ENCODE assay signal across 13 cellular contexts in genomic region chr1:47752048-47752451, GRCh38.
DNase-seq lines count a peak whose midpoint lies in the region; ATAC-seq, FAIRE-seq and TF ChIP-seq lines count a peak whose summit lies in the region.
"Had no signal": no experiment of that assay in that cellular context is flagged by ENCODE, and none has a peak within 500 bp of the region (broad histone marks: within the 10 kb centered on the region; RNA-seq: fewer than 3 reads in every experiment).

No MANE protein-coding gene starts in this region.

- H3K18ac ChIP-seq in IMR-90 (ENCODE audit: low read depth, low read length), result no peak overlapping the region

- no peak overlapping the region for H4K5ac ChIP-seq in IMR-90 (ENCODE audit: low read depth, low read length)

- no peaks in the 10 kb centered on the region for H3K9me1 ChIP-seq in IMR-90 (ENCODE audit: insufficient read depth, low read length)
- H3K9me1 ChIP-seq in endothelial cell of umbilical vein (replicated peaks; ENCODE audit: control insufficient read depth, extremely low read depth, insufficient read depth, low read length), result no peaks in the 10 kb centered on the region

- H2AFZ ChIP-seq in IMR-90 (replicated peaks; ENCODE audit: low read length, poor library complexity) (peak overlapping the region; percentile 44), endothelial cell of umbilical vein (ENCODE audit: low read depth, low read length) (peak overlapping the region; percentile 28)

- H3K79me2 ChIP-seq in endothelial cell of umbilical vein (ENCODE audit: control insufficient read depth, insufficient read depth, low read length), result no peaks in the 10 kb centered on the region

- CTCF ChIA-PET in IMR-90 (lab: Yijun Ruan, JAX) (no interaction called here), endothelial cell of umbilical vein (lab: Charles Lee) (interaction anchor here (0.6 to 2.2 kb wide), 2 partner anchors 25 to 316 kb away, joined by 3 to 16 read pairs; no protein-coding TSS in a partner anchor)

- H3K9me3 ChIP-seq in IMR-90 (ENCODE audit: control insufficient read depth, insufficient read depth, low read length), result no peaks in the 10 kb centered on the region
- H3K9me3 ChIP-seq in endothelial cell of umbilical vein (replicated peaks; ENCODE audit: control insufficient read depth, insufficient read depth, low read length), result no peaks in the 10 kb centered on the region
- H3K9me3 ChIP-seq in stomach smooth muscle (ENCODE audit: control insufficient read depth in 2 of 2, low read length in 2 of 2), result no peaks in the 10 kb centered on the region
- H3K9me3 ChIP-seq: BLaER1 had no signal

- H4K8ac ChIP-seq in IMR-90 (ENCODE audit: low read depth in 2 of 2, low read length in 2 of 2), result no peak overlapping the region

- H3K4me3 ChIP-seq in IMR-90 (ENCODE audit: insufficient read depth, low read depth, low read length) (no peak overlapping the region), endothelial cell of umbilical vein (replicated peaks in 1 of 3; ENCODE audit: insufficient read depth in 1 of 3, low read depth in 1 of 3, low read length in 3 of 3) (no peak overlapping the region), stomach smooth muscle (ENCODE audit: low read length in 2 of 2) (peak overlapping the region in 1 of 2 donors; percentile 40)
- H3K4me3 ChIP-seq: BLaER1 had no signal

- POLR2A ChIA-PET in IMR-90 (lab: Charles Lee; ENCODE audit: unreplicated experiment) (no interaction called here), endothelial cell of umbilical vein (lab: Charles Lee) (no interaction called here)

- no peak overlapping the region for H3K56ac ChIP-seq in IMR-90 (ENCODE audit: extremely low read depth, insufficient read depth, low read length)

- no peaks in the 10 kb centered on the region for H3K4me1 ChIP-seq in IMR-90 (ENCODE audit: control insufficient read depth, insufficient read depth, low read length)
- H3K4me1 ChIP-seq in endothelial cell of umbilical vein (ENCODE audit: control insufficient read depth, extremely low read depth, insufficient read depth, low read length), result no peaks in the 10 kb centered on the region
- H3K4me1 ChIP-seq in stomach smooth muscle (ENCODE audit: control insufficient read depth, insufficient read depth, low read length), result peaks cover 15% of the 10 kb centered on the region
- H3K4me1 ChIP-seq: BLaER1 had no signal

- no peak for TF ChIP-seq CTCF in IMR-90 (conservative IDR thresholded peaks at IDR 0.05; ENCODE audit: low read depth, low read length)
- no peak for TF ChIP-seq CTCF in endothelial cell of umbilical vein (IDR thresholded peaks at IDR 0.05; ENCODE audit: extremely low read depth in 1 of 2, insufficient read depth in 1 of 2, low read depth in 1 of 2, low read length in 2 of 2)

- no peak overlapping the region for H3K4ac ChIP-seq in IMR-90 (ENCODE audit: low read depth, low read length)

- in situ Hi-C loops in IMR-90 (cut with MboI; ENCODE audit: low sequenced_read_pairs), result no loop called here

- ATAC-seq in IMR-90 (ENCODE audit: low read depth), result peak; percentile 74
- ATAC-seq in activated naive CD8-positive, alpha-beta T cell treated with anti-CD3 and anti-CD28 coated beads, Interleukin-2, amount 50 U/mL, for 24 hours, result no peak

- no peaks in the 10 kb centered on the region for H3K9me3 Mint-ChIP-seq in activated naive CD8-positive, alpha-beta T cell treated with anti-CD3 and anti-CD28 coated beads, Interleukin-2, amount 50 U/mL, for 24 hours
- H3K9me3 Mint-ChIP-seq: activated CD4-positive, alpha-beta memory T cell treated with anti-CD3 and anti-CD28 coated beads for 36 hours had no signal

- H2BK5ac ChIP-seq in IMR-90 (ENCODE audit: low read depth, low read length, poor library complexity, severe bottlenecking), result no peak overlapping the region

- H3K36me3 Mint-ChIP-seq in activated naive CD8-positive, alpha-beta T cell treated with anti-CD3 and anti-CD28 coated beads, Interleukin-2, amount 50 U/mL, for 24 hours (ENCODE audit: low read depth), result no peaks in the 10 kb centered on the region
- H3K36me3 Mint-ChIP-seq: activated CD4-positive, alpha-beta memory T cell treated with anti-CD3 and anti-CD28 coated beads for 36 hours had no signal

- H3K27ac Mint-ChIP-seq in activated naive CD8-positive, alpha-beta T cell treated with anti-CD3 and anti-CD28 coated beads, Interleukin-2, amount 50 U/mL, for 24 hours, result no peak overlapping the region
- H3K27ac Mint-ChIP-seq: activated CD4-positive, alpha-beta memory T cell treated with anti-CD3 and anti-CD28 coated beads for 36 hours had no signal

- H3K4me1 Mint-ChIP-seq in activated naive CD8-positive, alpha-beta T cell treated with anti-CD3 and anti-CD28 coated beads, Interleukin-2, amount 50 U/mL, for 24 hours, result no peaks in the 10 kb centered on the region

- H3K27ac ChIP-seq in IMR-90 (ENCODE audit: insufficient read depth, low read length) (no peak overlapping the region), endothelial cell of umbilical vein (ENCODE audit: insufficient read depth, low read depth, low read length) (no peak overlapping the region), stomach smooth muscle (ENCODE audit: low read length) (peak overlapping the region; percentile 31)
- H3K27ac ChIP-seq: BLaER1 had no signal

- H3K27me3 Mint-ChIP-seq in activated naive CD8-positive, alpha-beta T cell treated with anti-CD3 and anti-CD28 coated beads, Interleukin-2, amount 50 U/mL, for 24 hours, result peaks cover 8% of the 10 kb centered on the region

- H4K91ac ChIP-seq in IMR-90 (ENCODE audit: insufficient read depth, low read depth, low read length), result no peak overlapping the region

- intact Hi-C loops in IMR-90 (cut with micrococcal nuclease) (no loop called here), endothelial cell of umbilical vein (cut with micrococcal nuclease) (loop anchor here (5.0 kb wide), 1 partner anchor 450 kb away; no protein-coding TSS in a partner anchor)

- H3K36me3 ChIP-seq in IMR-90 (ENCODE audit: control insufficient read depth, insufficient read depth, low read length) (no peaks in the 10 kb centered on the region), endothelial cell of umbilical vein (ENCODE audit: control insufficient read depth in 2 of 2, extremely low read depth in 1 of 2, insufficient read depth in 2 of 2, low read length in 2 of 2) (no peaks in the 10 kb centered on the region), stomach smooth muscle (ENCODE audit: control insufficient read depth in 2 of 2, insufficient read depth in 2 of 2, low read length in 2 of 2) (no peaks in the 10 kb centered on the region)
- H3K36me3 ChIP-seq: BLaER1 had no signal

- no peaks in the 10 kb centered on the region; the same call in 1 of the 2 replicates for H3K27me3 ChIP-seq in IMR-90 (ENCODE audit: control insufficient read depth, insufficient read depth, low read length)
- H3K27me3 ChIP-seq in endothelial cell of umbilical vein (ENCODE audit: control insufficient read depth in 2 of 2, insufficient read depth in 2 of 2, low read length in 2 of 2), result no peaks in the 10 kb centered on the region
- no peaks in the 10 kb centered on the region for H3K27me3 ChIP-seq in stomach smooth muscle (ENCODE audit: control insufficient read depth in 1 of 2, insufficient read depth in 2 of 2, low read length in 2 of 2)
- H3K27me3 ChIP-seq: BLaER1 had no signal

- TF ChIP-seq RAD21 in IMR-90 (IDR thresholded peaks at IDR 0.05; ENCODE audit: low read length), result no peak

- TF ChIP-seq POLR2A in IMR-90 (IDR thresholded peaks at IDR 0.05; ENCODE audit: low read depth, low read length) (no peak), endothelial cell of umbilical vein (IDR thresholded peaks at IDR 0.05; ENCODE audit: low read depth, low read length) (no peak)

- no peak overlapping the region for H2AK5ac ChIP-seq in IMR-90 (ENCODE audit: low read depth, low read length)

- DNase-seq in IMR-90, result peak; percentile 4
- no peak for DNase-seq in endothelial cell of umbilical vein (ENCODE audit: low read depth, low spot score)
- DNase-seq in left kidney (ENCODE audit: low read depth, low spot score), result peak; percentile 88
- DNase-seq in DMS 273 (lab: John Stamatoyannopoulos, UW; ENCODE audit: unreplicated experiment), result no peak
- no peak for DNase-seq in SW480 (ENCODE audit: low spot score)
- DNase-seq in activated naive CD8-positive, alpha-beta T cell treated with anti-CD3 and anti-CD28 coated beads, Interleukin-2, amount 50 U/mL, for 24 hours, result no peak
- no peak for DNase-seq in activated CD4-positive, alpha-beta T cell treated with anti-CD3 and anti-CD28 coated beads for 48 hours
- DNase-seq: activated CD4-positive, alpha-beta memory T cell treated with anti-CD3 and anti-CD28 coated beads for 36 hours; activated naive CD4-positive, alpha-beta T cell; NCI-H1417 treated with DMSO at 0.1 percent for 48 hours; NCI-H524 treated with DMSO at 0.1 percent for 48 hours had no signal

- H3K4me2 ChIP-seq in IMR-90 (ENCODE audit: low read depth, low read length) (no peak overlapping the region), endothelial cell of umbilical vein (ENCODE audit: insufficient read depth, low read length) (no peak overlapping the region)
- H3K4me2 ChIP-seq: BLaER1 had no signal

- H2AK9ac ChIP-seq in IMR-90 (replicated peaks; ENCODE audit: low read depth, low read length, poor library complexity), result no peak overlapping the region

- dilution Hi-C loops in IMR-90 (cut with HindIII; ENCODE audit: low sequenced_read_pairs, unreplicated experiment), result no loop called here
- dilution Hi-C loops in endothelial cell of umbilical vein (cut with MboI; ENCODE audit: extremely low pct_ligation_motif_present, low sequenced_read_pairs), result no loop called here

- H2BK20ac ChIP-seq in IMR-90 (ENCODE audit: low read depth, low read length), result no peak overlapping the region

- no peak overlapping the region for H2BK15ac ChIP-seq in IMR-90 (ENCODE audit: low read depth, low read length)

- no peak overlapping the region for H2BK120ac ChIP-seq in IMR-90 (ENCODE audit: low read depth, low read length)

- 1% methylated on average over 13 of the region's 15 CpGs; no CpG with 5 or more reads in 1 of the 2 experiments for WGBS in IMR-90 (ENCODE audit: extremely low coverage in 2 of 2, insufficient read length in 1 of 2), 2 experiments

- H3K79me1 ChIP-seq in IMR-90 (ENCODE audit: low read depth in 1 of 2, low read length in 2 of 2), result no peaks in the 10 kb centered on the region

- BruUV-seq in IMR-90 (replicated peaks; lab: Mats Ljungman, UMichigan), result no TSS peak
- BruUV-seq in endothelial cell of umbilical vein (replicated peaks; lab: Mats Ljungman, UMichigan), result no TSS peak

- H3K9ac ChIP-seq in IMR-90 (ENCODE audit: low read depth, low read length) (no peak overlapping the region), endothelial cell of umbilical vein (replicated peaks; ENCODE audit: extremely low read depth, insufficient read depth, low read length) (no peak overlapping the region), stomach smooth muscle (ENCODE audit: low read length in 2 of 2) (peak overlapping the region in 1 of 2 donors; percentile 21)
- H3K9ac ChIP-seq: BLaER1 had no signal

- H3K4me3 Mint-ChIP-seq in activated naive CD8-positive, alpha-beta T cell treated with anti-CD3 and anti-CD28 coated beads, Interleukin-2, amount 50 U/mL, for 24 hours, result no peak overlapping the region
- H3K4me3 Mint-ChIP-seq: activated CD4-positive, alpha-beta memory T cell treated with anti-CD3 and anti-CD28 coated beads for 36 hours had no signal

- no peak for FAIRE-seq in endothelial cell of umbilical vein (lab: Jason Lieb, UNC)

- no peaks in the 10 kb centered on the region for H4K20me1 ChIP-seq in IMR-90 (ENCODE audit: insufficient read depth, low read length)
- H4K20me1 ChIP-seq in endothelial cell of umbilical vein (replicated peaks; ENCODE audit: control insufficient read depth, extremely low read depth, insufficient read depth, low read length), result no peaks in the 10 kb centered on the region
- H4K20me1 ChIP-seq: BLaER1 had no signal

- H3K23ac ChIP-seq in IMR-90 (ENCODE audit: low read depth, low read length), result no peak overlapping the region

- H3K14ac ChIP-seq in IMR-90 (replicated peaks; ENCODE audit: low read depth, low read length), result no peak overlapping the region

Comparison
In these comparisons a context has a peak if more than half of its experiments do, and no peak if none do; other contexts are left out.
1. DNase-seq: peak in IMR-90 (single experiment) and left kidney (single experiment); none in endothelial cell of umbilical vein (single experiment), DMS 273 (single experiment), SW480 (single experiment), activated naive CD8-positive, alpha-beta T cell treated with anti-CD3 and anti-CD28 coated beads, Interleukin-2, amount 50 U/mL, for 24 hours (single experiment) and activated CD4-positive, alpha-beta T cell treated with anti-CD3 and anti-CD28 coated beads for 48 hours (single experiment).